ENCODE assay signal across 8 cellular contexts in the genomic region with DNA sequence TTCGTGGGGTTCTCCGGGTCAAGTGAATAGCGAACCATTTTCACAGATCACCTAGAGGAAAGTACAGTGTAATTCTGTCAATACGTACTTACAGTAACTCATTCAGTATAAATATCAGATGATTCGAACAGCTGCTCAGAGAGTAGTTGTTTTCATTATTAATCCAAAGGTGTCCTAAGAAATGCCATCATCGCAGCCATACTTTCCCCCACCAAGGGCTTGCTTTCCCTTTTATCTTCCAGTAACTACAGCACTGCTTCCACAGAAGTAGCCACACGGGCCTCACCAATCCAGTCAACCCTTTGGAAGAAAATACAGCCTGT. TPM values are rescaled to one million over a fixed set of nuclear protein-coding genes. Genes with fewer than 3 reads are reported as not detected.
DNase-seq lines count a peak whose midpoint lies in the region; ATAC-seq and TF ChIP-seq lines count a peak whose summit lies in the region.

No MANE protein-coding gene starts in this region.

- intact Hi-C loops in dorsolateral prefrontal cortex (cut with DNase I): loop anchor here in 1 of 2 donors (5.0 to 10.0 kb wide), 2 partner anchors 793 to 814 kb away; partner anchors contain the start of genes CXXC1 and MBD1

- DNase-seq in BJ (ENCODE audit: low read depth) (no peak), LNCaP clone FGC (ENCODE audit: low read depth) (no peak), dorsolateral prefrontal cortex (no peak), cerebellar nuclear complex (lab: John Stamatoyannopoulos, UW) (no peak), NCI-H146 treated with DMSO at 0.1 percent for 48 hours (lab: John Stamatoyannopoulos, UW; ENCODE audit: unreplicated experiment) (no peak)
- DNase-seq in NK-92 treated with Interleukin-12 subunit alpha and Interleukin-12 subunit beta, amount 100 ng/mL, for 24 hours (lab: John Stamatoyannopoulos, UW): no peak

- TF ChIP-seq CTCF in BJ (IDR thresholded peaks at IDR 0.05; ENCODE audit: insufficient read depth, low read depth, low read length) (no peak), LNCaP clone FGC (IDR thresholded peaks at IDR 0.05; ENCODE audit: control insufficient read depth, extremely low read depth, insufficient read depth) (no peak), dorsolateral prefrontal cortex (IDR thresholded peaks at IDR 0.05 in 54 of 56, conservative IDR thresholded peaks at IDR 0.05 in 2 of 56; ENCODE audit: low read depth in 1 of 56, partially characterized antibody in 56 of 56) (no peak), nephron (IDR thresholded peaks at IDR 0.05; ENCODE audit: unreplicated experiment in 3 of 3) (no peak)

- H3K27me3 Mint-ChIP-seq in nephron (ENCODE audit: low read depth): no peaks in the 10 kb centered on the region

- H3K36me3 ChIP-seq in BJ (ENCODE audit: control insufficient read depth, insufficient read depth, low read length): peaks cover 6% of the 10 kb centered on the region

- H3K27ac Mint-ChIP-seq in nephron: peak overlapping the region; percentile 96 to 98 (median 98)

- CTCF ChIA-PET in BJ (lab: Yijun Ruan, JAX): no interaction called here

- peaks cover 53% of the 10 kb centered on the region for H3K4me1 Mint-ChIP-seq in nephron

- peaks cover 44% of the 10 kb centered on the region for H3K36me3 Mint-ChIP-seq in nephron (ENCODE audit: low read depth)

- H3K4me3 ChIP-seq in BJ (ENCODE audit: low read depth, low read length) (peak overlapping the region; percentile 87), LNCaP clone FGC (ENCODE audit: low read depth, low read length) (peak overlapping the region; percentile 79), dorsolateral prefrontal cortex (peak overlapping the region; percentile 61 to 95 (median 83))

- H3K27me3 ChIP-seq in BJ (ENCODE audit: control insufficient read depth, insufficient read depth, low read length) (no peaks in the 10 kb centered on the region), dorsolateral prefrontal cortex (no peaks in the 10 kb centered on the region)

- no peaks in the 10 kb centered on the region for H3K9me3 Mint-ChIP-seq in nephron

- H3K27ac ChIP-seq in dorsolateral prefrontal cortex: peak overlapping the region in 56 of 59 donors; percentile 15 to 95 (median 87)

- H3K4me3 Mint-ChIP-seq in nephron: peak overlapping the region; percentile 90 to 99 (median 96)

- POLR2A ChIA-PET in BJ (lab: Charles Lee): no interaction called here

- no peak for ATAC-seq in GM18517 (IDR thresholded peaks at IDR 0.05; ENCODE audit: unreplicated experiment)

RNA-seq across cellular contexts. Expression of gene RPL17, which starts 0.8 kb away (rescaled TPM):
- polyA plus RNA-seq in BJ (2011; rRNA removed): 2,821 and 4,962 TPM in 2 replicates
- 317 and 417 TPM in 2 replicates for polyA minus RNA-seq in BJ (2011; rRNA and poly(A)+ RNA removed)
- total RNA-seq in dorsolateral prefrontal cortex: 100 to 1,000 TPM; 334 to 642 (median 435) TPM

RNA-seq across cellular contexts. Expression of gene C18orf32, which starts 4.5 kb away (rescaled TPM):
- polyA plus RNA-seq in BJ (2011; rRNA removed): 9.4 and 20.7 TPM in 2 replicates
- polyA minus RNA-seq in BJ (2011; rRNA and poly(A)+ RNA removed): 1.8 TPM in 2 replicates
- 100 to 1,000 TPM in 75 of 120 experiments, 10 to 100 TPM in 45; 65.6 to 143 (median 105) TPM for total RNA-seq in dorsolateral prefrontal cortex

RNA-seq across cellular contexts. Expression of gene DYM, which starts 31.1 kb away (rescaled TPM):
- polyA plus RNA-seq in BJ (2011; rRNA removed): 50.8 and 73.0 TPM in 2 replicates
- 54.1 and 78.1 TPM in 2 replicates for polyA minus RNA-seq in BJ (2011; rRNA and poly(A)+ RNA removed)
- 100 to 1,000 TPM in 110 of 120 experiments, 10 to 100 TPM in 10; 83.0 to 165 (median 116) TPM for total RNA-seq in dorsolateral prefrontal cortex
